Comparison of ENCODE assay signal across 8 cellular contexts in the genomic region with DNA sequence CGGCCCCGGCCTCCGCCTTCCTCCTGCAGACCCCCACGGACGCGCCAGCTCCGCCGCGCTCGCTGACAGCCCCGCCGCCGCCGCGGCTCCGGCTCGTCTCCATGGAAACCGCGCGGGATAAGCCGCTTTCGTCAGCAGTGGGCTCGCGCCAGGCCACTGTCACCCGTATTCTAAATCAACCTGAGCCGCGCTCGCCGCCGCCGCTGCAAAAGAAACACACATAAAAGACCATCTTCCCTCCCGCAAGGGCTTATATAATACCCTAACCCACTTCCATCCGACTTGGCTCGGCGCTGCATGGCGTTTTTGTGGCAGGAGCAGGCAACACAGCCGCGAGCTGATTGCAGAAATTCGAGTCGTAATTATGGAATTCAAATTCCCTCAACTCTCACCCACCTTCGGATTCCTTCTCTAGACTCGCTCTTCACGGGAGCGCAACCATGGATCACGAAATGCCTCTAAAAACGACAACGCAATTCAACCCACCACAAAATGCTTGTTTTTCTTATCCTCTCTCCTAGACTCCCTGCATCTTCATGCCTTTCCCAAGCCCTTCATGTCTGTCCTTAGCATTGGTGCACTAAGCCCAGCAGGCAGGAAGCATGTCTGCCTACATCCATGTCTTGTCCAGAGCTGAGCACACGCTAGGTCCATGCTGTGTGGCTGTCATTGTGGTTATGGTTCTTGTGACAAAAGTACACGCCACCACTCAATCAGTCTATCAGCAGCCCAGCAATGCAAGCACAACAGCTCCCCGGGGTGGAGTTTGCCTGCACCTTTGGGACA. TPM values are rescaled to one million over a fixed set of nuclear protein-coding genes. Genes with fewer than 3 reads are reported as not detected.
DNase-seq lines count a peak whose midpoint lies in the region; ATAC-seq and TF ChIP-seq lines count a peak whose summit lies in the region.

Gene AMER2, minus strand, starts transcription at position 772 of the 786 bp plus-strand sequence. Its CDS starts 669 bp downstream, at position 103.

- no TSS peak for BruUV-seq in Calu3 (replicated peaks; lab: Mats Ljungman, UMichigan)

- intact Hi-C loops in Calu3 (cut with micrococcal nuclease; ENCODE audit: unreplicated experiment), result no loop called here

- H3K4me1 Mint-ChIP-seq in naive B cell (peaks cover 12 to 19% (median 16%) of the 10 kb centered on the region in 3 donors), Calu3 (ENCODE audit: low read depth, unreplicated experiment) (no peaks in the 10 kb centered on the region)

- CTCF ChIA-PET in Calu3 (lab: Charles Lee), result no interaction called here

- H3K9me3 Mint-ChIP-seq in naive B cell (peaks cover 0 to 6% (median 0%) of the 10 kb centered on the region in 7 donors), Calu3 (ENCODE audit: low read depth, unreplicated experiment) (peaks cover 5% of the 10 kb centered on the region)

- H3K4me3 Mint-ChIP-seq in naive B cell, result peak within 1 kb of the TSS; percentile 32 to 93 (median 52)
- no peak within 1 kb of the TSS for H3K4me3 Mint-ChIP-seq in Calu3 (ENCODE audit: low read depth, unreplicated experiment)

- H3K27me3 Mint-ChIP-seq in naive B cell (peaks cover 64 to 76% (median 74%) of the 10 kb centered on the region in 3 donors), Calu3 (ENCODE audit: unreplicated experiment) (peaks cover 39% of the 10 kb centered on the region)

- H3K27ac Mint-ChIP-seq in naive B cell (peak within 1 kb of the TSS in 2 of 6 donors; percentile 50 to 63), Calu3 (ENCODE audit: unreplicated experiment) (no peak within 1 kb of the TSS)

- H3K36me3 Mint-ChIP-seq in naive B cell (peaks cover 6 to 29% of the 10 kb centered on the region in 2 donors), Calu3 (ENCODE audit: insufficient read depth, unreplicated experiment) (no peaks in the 10 kb centered on the region)

- no peak for TF ChIP-seq CTCF in Calu3 (IDR thresholded peaks at IDR 0.05; ENCODE audit: unreplicated experiment)

- ATAC-seq in naive B cell (ENCODE audit: low read depth in 2 of 2), result peak in 1 of 2 donors; percentile 14
- no peak for ATAC-seq in GM18870 (IDR thresholded peaks at IDR 0.05; ENCODE audit: unreplicated experiment)

- DNase-seq in NCI-H2029 (lab: John Stamatoyannopoulos, UW) (peak; percentile 35), NCI-H2029 treated with DMSO at 0.1 percent for 48 hours (lab: John Stamatoyannopoulos, UW) (no peak), NCI-H526 (lab: John Stamatoyannopoulos, UW) (peak; percentile 72 to 91), ecto neural progenitor cell (ENCODE audit: low spot score) (peak; percentile 83), naive B cell (no peak), 8988T (no peak), Calu3 (no peak)

RNA-seq across cellular contexts. Expression of gene AMER2, which starts in this region (rescaled TPM):
- polyA plus RNA-seq in naive B cell (ENCODE audit: low read depth in 6 of 6), result not detected
- total RNA-seq in Calu3 (2022), result not detected in 2 replicates

Comparison
In these comparisons a context has a peak if more than half of its experiments do, and no peak if none do; other contexts are left out.
1. DNase-seq: peak in NCI-H2029 (single experiment), NCI-H526 (2 of 2) and ecto neural progenitor cell (single experiment); none in NCI-H2029 treated with DMSO at 0.1 percent for 48 hours (single experiment), naive B cell (single experiment), 8988T (single experiment) and Calu3 (single experiment).